In genomic region chr13:31670831-31671617, GRCh38 we compare ENCODE assay signal across 16 cellular contexts.
DNase-seq lines count a peak whose midpoint lies in the region; ATAC-seq and TF ChIP-seq lines count a peak whose summit lies in the region.
"Had no signal": no experiment of that assay in that cellular context is flagged by ENCODE, and none has a peak within 500 bp of the region (broad histone marks: within the 10 kb centered on the region; RNA-seq: fewer than 3 reads in every experiment).

No MANE protein-coding gene starts in this region.

- intact Hi-C loops in PC-3 (cut with micrococcal nuclease) (no loop called here), colonic mucosa (cut with DNase I) (no loop called here)

- H3K4me1 Mint-ChIP-seq in nephron, result peaks cover 4% of the 10 kb centered on the region
- no peaks in the 10 kb centered on the region for H3K4me1 Mint-ChIP-seq in T-cell
- no peaks in the 10 kb centered on the region for H3K4me1 Mint-ChIP-seq in endothelial cell (ENCODE audit: unreplicated experiment)

- no TSS peak for BruUV-seq in PC-3 (replicated peaks; lab: Mats Ljungman, UMichigan)

- CTCF ChIA-PET in PC-3 (lab: Charles Lee), result no interaction called here
- CTCF ChIA-PET in T-cell (lab: Charles Lee), result no interaction called here

- no peaks in the 10 kb centered on the region for H3K79me2 ChIP-seq in PC-3 (ENCODE audit: low read length)

- H3F3A ChIP-seq in PC-3 (ENCODE audit: low read length, unreplicated experiment), result no peaks in the 10 kb centered on the region

- no peak for ATAC-seq in PC-3
- no peak for ATAC-seq in T-cell (replicated peaks in 1 of 4)

- no peaks in the 10 kb centered on the region for H3K4me1 ChIP-seq in PC-3 (ENCODE audit: insufficient read depth, low read length)
- no peaks in the 10 kb centered on the region for H3K4me1 ChIP-seq in colonic mucosa
- H3K4me1 ChIP-seq: BLaER1, SJCRH30 had no signal

- H3K27me3 ChIP-seq in PC-3 (ENCODE audit: low read length) (peaks cover 13% of the 10 kb centered on the region), colonic mucosa (no peaks in the 10 kb centered on the region)
- H3K27me3 ChIP-seq: BLaER1 had no signal

- H3K27me3 Mint-ChIP-seq in nephron (ENCODE audit: low read depth) (no peaks in the 10 kb centered on the region), T-cell (peaks cover 0 to 2% of the 10 kb centered on the region in 2 donors), endothelial cell (ENCODE audit: unreplicated experiment) (no peaks in the 10 kb centered on the region)

- peak; percentile 50 for DNase-seq in ELR (ENCODE audit: low read depth)
- peak; percentile 21 for DNase-seq in PC-3
- DNase-seq in choroid plexus epithelial cell (ENCODE audit: low read depth), result peak; percentile 2
- no peak for DNase-seq in NCI-H2171 treated with DMSO at 0.1 percent for 48 hours (lab: John Stamatoyannopoulos, UW)
- no peak for DNase-seq in T-cell
- DNase-seq in colonic mucosa, result no peak
- no peak for DNase-seq in endothelial cell (ENCODE audit: low spot score)
- DNase-seq: DMS53, KG1, MM.1S, NCI-H187 treated with DMSO at 0.1 percent for 48 hours, NCI-H510A treated with DMSO at 0.1 percent for 48 hours, RPMI8226, SJCRH30 had no signal

- H3K9me3 Mint-ChIP-seq in nephron (peaks cover 30% of the 10 kb centered on the region), T-cell (peaks cover 0 to 31% (median 6%) of the 10 kb centered on the region in 3 donors), endothelial cell (ENCODE audit: unreplicated experiment) (no peaks in the 10 kb centered on the region)

- no peaks in the 10 kb centered on the region for H3K9me3 ChIP-seq in PC-3 (ENCODE audit: low read length)
- H3K9me3 ChIP-seq in colonic mucosa, result no peaks in the 10 kb centered on the region
- H3K9me3 ChIP-seq: BLaER1, SJCRH30 had no signal

- POLR2A ChIA-PET in PC-3 (lab: Charles Lee; ENCODE audit: unreplicated experiment), result no interaction called here
- POLR2A ChIA-PET in T-cell (lab: Charles Lee), result no interaction called here

- H3K4me3 ChIP-seq in PC-3 (ENCODE audit: low read length), result no peak overlapping the region
- H3K4me3 ChIP-seq in choroid plexus epithelial cell (ENCODE audit: low read depth, low read length), result no peak overlapping the region
- no peak overlapping the region for H3K4me3 ChIP-seq in colonic mucosa
- H3K4me3 ChIP-seq: BLaER1, SJCRH30 had no signal

- H4K20me1 ChIP-seq in PC-3 (ENCODE audit: low read length), result no peaks in the 10 kb centered on the region
- H4K20me1 ChIP-seq: BLaER1 had no signal

- TF ChIP-seq CTCF in PC-3 (conservative IDR thresholded peaks at IDR 0.05; ENCODE audit: low read depth, low read length) (no peak), choroid plexus epithelial cell (conservative IDR thresholded peaks at IDR 0.05; ENCODE audit: low read depth, low read length) (no peak), nephron (IDR thresholded peaks at IDR 0.05; ENCODE audit: unreplicated experiment in 3 of 3) (no peak), colonic mucosa (IDR thresholded peaks at IDR 0.05) (no peak), endothelial cell (IDR thresholded peaks at IDR 0.05; ENCODE audit: unreplicated experiment) (no peak)

- no peak overlapping the region for H3K4me2 ChIP-seq in PC-3 (ENCODE audit: low read length)
- H3K4me2 ChIP-seq: BLaER1 had no signal

- H3K36me3 ChIP-seq in PC-3 (ENCODE audit: low read depth, low read length), result no peaks in the 10 kb centered on the region
- no peaks in the 10 kb centered on the region for H3K36me3 ChIP-seq in colonic mucosa
- H3K36me3 ChIP-seq: BLaER1, SJCRH30 had no signal

- H2AFZ ChIP-seq in PC-3 (ENCODE audit: low read length), result no peak overlapping the region

- H3K36me3 Mint-ChIP-seq in nephron (ENCODE audit: low read depth) (no peaks in the 10 kb centered on the region), T-cell (no peaks in the 10 kb centered on the region), endothelial cell (ENCODE audit: low read depth, unreplicated experiment) (no peaks in the 10 kb centered on the region)

- no peak overlapping the region for H3K9ac ChIP-seq in PC-3 (ENCODE audit: low read length)
- no peak overlapping the region for H3K9ac ChIP-seq in colonic mucosa (ENCODE audit: low read depth in 2 of 2, low read length in 2 of 2)
- H3K9ac ChIP-seq: BLaER1 had no signal

- no peaks in the 10 kb centered on the region for H3K9me2 ChIP-seq in PC-3 (replicated peaks; ENCODE audit: low read length)

- H3K27ac Mint-ChIP-seq in nephron (peak overlapping the region in 2 of 3 experiments; percentile 10 to 54), T-cell (no peak overlapping the region), endothelial cell (ENCODE audit: unreplicated experiment) (no peak overlapping the region)

- H3K27ac ChIP-seq in PC-3 (ENCODE audit: low read length) (no peak overlapping the region), colonic mucosa (no peak overlapping the region)
- H3K27ac ChIP-seq: BLaER1, SJCRH30 had no signal

- H3K4me3 Mint-ChIP-seq in nephron (no peak overlapping the region), T-cell (no peak overlapping the region), endothelial cell (ENCODE audit: unreplicated experiment) (no peak overlapping the region)

Comparison
In these comparisons a context has a peak if more than half of its experiments do, and no peak if none do; other contexts are left out.
1. DNase-seq: peak in ELR (single experiment), PC-3 (single experiment) and choroid plexus epithelial cell (single experiment); none in NCI-H2171 treated with DMSO at 0.1 percent for 48 hours (single experiment), T-cell (0 of 34), colonic mucosa (single experiment) and endothelial cell (single experiment).
2. H3K27ac Mint-ChIP-seq: peak in nephron (2 of 3); none in T-cell (0 of 2) and endothelial cell (single experiment).